Comparison of ENCODE assay signal across 8 cellular contexts in genomic region chrX:69165116-69165651, GRCh38. TPM values are rescaled to one million over a fixed set of nuclear protein-coding genes. Genes with fewer than 3 reads are reported as not detected.
DNase-seq lines count a peak whose midpoint lies in the region; ATAC-seq and TF ChIP-seq lines count a peak whose summit lies in the region.

TSS of gene PJA1 (minus strand) at chrX:69165453. CDS start at chrX:69163073, 2,380 bp downstream.

- H3K4me3 ChIP-seq in dorsolateral prefrontal cortex (peak within 1 kb of the TSS; percentile 51 to 81 (median 67)), liver (ENCODE audit: low read depth in 1 of 3, low read length in 3 of 3) (peak within 1 kb of the TSS; percentile 20 to 85 (median 76))

- peaks cover 0 to 3% (median under 1%) of the 10 kb centered on the region in 4 donors for H3K9me3 ChIP-seq in liver (ENCODE audit: control insufficient read depth in 4 of 4, low read length in 3 of 4)

- H3K27me3 ChIP-seq in dorsolateral prefrontal cortex (peaks cover 0 to 50% (median 8%) of the 10 kb centered on the region in 45 donors), liver (ENCODE audit: control insufficient read depth in 4 of 4, insufficient read depth in 4 of 4, low read length in 3 of 4) (no peaks in the 10 kb centered on the region)

- intact Hi-C loops in dorsolateral prefrontal cortex (cut with DNase I): loop anchor here (2.0 kb wide), 1 partner anchor 336 kb away; the partner anchor contains the start of gene EFNB1 (in 2 of the 2)

- ATAC-seq in GM18909 (IDR thresholded peaks at IDR 0.05; ENCODE audit: poor library complexity, unreplicated experiment) (peak; percentile 86), HG03159 (IDR thresholded peaks at IDR 0.05; ENCODE audit: unreplicated experiment) (peak; percentile 87)

- TF ChIP-seq CTCF in dorsolateral prefrontal cortex (IDR thresholded peaks at IDR 0.05 in 54 of 56, conservative IDR thresholded peaks at IDR 0.05 in 2 of 56; ENCODE audit: low read depth in 1 of 56, partially characterized antibody in 56 of 56) (peak in 11 of 56 donors; percentile 2 to 26 (median 13)), liver (IDR thresholded peaks at IDR 0.05; ENCODE audit: low read depth, low read length, missing input control) (no peak)

- peak; percentile 84 for DNase-seq in AG08396 (ENCODE audit: low spot score)
- DNase-seq in NCI-H524 (lab: John Stamatoyannopoulos, UW): peak; percentile 38 to 70
- peak; percentile 57 to 62 for DNase-seq in activated CD4-positive, alpha-beta T cell treated with anti-CD3 and anti-CD28 coated beads, Interleukin-2, amount 50 U/mL, for 4 hours
- DNase-seq in dorsolateral prefrontal cortex: peak; percentile 54 to 83 (median 74)
- DNase-seq in stimulated activated CD4-positive, alpha-beta T cell treated with anti-CD3 and anti-CD28 coated beads, Interleukin-4, amount 100 ng/mL, for 1 hour: peak; percentile 71

- peak within 1 kb of the TSS; percentile 53 to 59 for H3K9ac ChIP-seq in liver (ENCODE audit: low read depth in 1 of 2, low read length in 2 of 2)

- TF ChIP-seq RAD21 in liver (IDR thresholded peaks at IDR 0.05): peak in 1 of 2 donors; percentile 31

- H3K4me1 ChIP-seq in liver (ENCODE audit: control insufficient read depth in 4 of 4, insufficient read depth in 4 of 4, low read length in 3 of 4): peaks cover 0 to 3% (median 1%) of the 10 kb centered on the region in 4 donors

- H3K27ac ChIP-seq in dorsolateral prefrontal cortex (peak within 1 kb of the TSS; percentile 27 to 92 (median 83)), liver (ENCODE audit: low read depth in 1 of 2, low read length in 2 of 2) (peak within 1 kb of the TSS; percentile 59 to 81)

- under 1% methylated on average over 46 of the region's 46 CpGs for WGBS in liver

- H3K36me3 ChIP-seq in liver (ENCODE audit: control insufficient read depth in 4 of 4, insufficient read depth in 3 of 4, low read depth in 1 of 4, low read length in 3 of 4): peaks cover 0 to 4% (median 0%) of the 10 kb centered on the region in 4 donors

TF ChIP-seq in liver, 16 proteins besides CTCF, POLR2A, EP300 and RAD21:
- peak; percentile 25 to 74 for TF ChIP-seq EGR1 (IDR thresholded peaks at IDR 0.05; ENCODE audit: low read depth in 2 of 2)
- no peak for TF ChIP-seq ATF3 (IDR thresholded peaks at IDR 0.05)
- TF ChIP-seq GABPA (IDR thresholded peaks at IDR 0.05 in 1 of 2, conservative IDR thresholded peaks at IDR 0.05 in 1 of 2): peak in 1 of 2 donors; percentile 39

RNA-seq across cellular contexts. Expression of gene PJA1, which starts in this region (rescaled TPM):
- 10 to 100 TPM; 38.6 to 97.7 (median 68.0) TPM for total RNA-seq in dorsolateral prefrontal cortex
- 1 to 10 TPM; 4.6 to 4.9 TPM for total RNA-seq in liver
- 1 to 10 TPM; 5.2 to 6.0 TPM for polyA plus RNA-seq in liver

Comparison
In these comparisons a context has a peak if more than half of its experiments do, and no peak if none do; other contexts are left out.
1. Peak in every context shown above with its lines: DNase-seq, ATAC-seq, H3K4me3 ChIP-seq and H3K27ac ChIP-seq.
2. RNA of gene PJA1 (total RNA-seq): 38.6 to 97.7 TPM in dorsolateral prefrontal cortex; 4.6 to 4.9 TPM in liver; every median in the first group is over 4 times any median in the second.